In the genomic region with DNA sequence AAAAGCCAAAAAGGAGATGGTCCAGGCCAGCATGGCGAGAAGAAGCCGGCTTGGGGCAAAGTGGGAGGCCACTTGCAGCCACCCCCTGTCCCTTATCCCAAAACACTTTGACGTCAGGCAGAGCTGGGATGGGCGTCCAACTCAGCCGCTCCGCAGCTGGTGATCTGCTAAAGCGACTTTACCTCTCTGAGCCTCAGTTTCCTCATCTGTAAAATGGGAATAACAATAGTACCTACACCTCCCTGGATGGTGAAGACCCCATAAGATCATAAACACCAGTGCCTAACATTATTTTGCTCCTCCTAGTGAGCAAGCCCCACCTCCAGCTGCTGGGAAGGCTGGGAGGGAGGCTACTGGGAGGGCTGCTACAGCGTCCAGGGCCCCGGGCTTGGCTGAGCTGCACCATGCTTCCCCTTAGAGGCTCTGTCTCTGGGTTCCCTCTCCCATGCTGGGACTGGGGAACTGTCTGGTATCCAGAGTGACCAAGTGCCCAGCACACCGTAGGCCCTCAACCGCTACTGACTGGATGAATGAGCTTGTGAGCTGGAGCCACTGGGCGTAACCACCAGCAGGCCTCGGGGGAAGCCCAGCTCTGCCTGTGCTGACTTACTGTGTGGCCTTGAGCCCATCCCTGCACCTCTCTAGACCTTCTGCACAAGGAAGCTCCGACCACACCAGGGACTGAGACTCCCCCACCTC, we compare ENCODE assay signal across 12 cellular contexts. TPM values are rescaled to one million over a fixed set of nuclear protein-coding genes. Genes with fewer than 3 reads are reported as not detected.
DNase-seq lines count a peak whose midpoint lies in the region; ATAC-seq and TF ChIP-seq lines count a peak whose summit lies in the region.
"Had no signal": no experiment of that assay in that cellular context is flagged by ENCODE, and none has a peak within 500 bp of the region (broad histone marks: within the 10 kb centered on the region; RNA-seq: fewer than 3 reads in every experiment).

No MANE protein-coding gene starts in this region.

- H3K9me3 ChIP-seq in WERI-Rb-1 (ENCODE audit: severe bottlenecking): no peaks in the 10 kb centered on the region
- H3K9me3 ChIP-seq in CD8-positive, alpha-beta T cell (ENCODE audit: low read length): no peaks in the 10 kb centered on the region

- H3K4me3 Mint-ChIP-seq in HFFc6: no peak overlapping the region
- H3K4me3 Mint-ChIP-seq in stimulated activated memory B cell treated with anti-CD40 and anti-IgM and Interleukin-4, amounts not matched to agents 10 μg/mL and 1 μg/mL and 100 μg/mL, for 72 hours: no peak overlapping the region
- no peak overlapping the region for H3K4me3 Mint-ChIP-seq in CD8-positive, alpha-beta T cell
- H3K4me3 Mint-ChIP-seq: stimulated activated naive CD8-positive, alpha-beta T cell treated with anti-CD3 and anti-CD28 coated beads, Interleukin-15, Interleukin-2, amounts not matched to agents 100 ng/mL and 50 ng/mL, for 24 hours had no signal

- no peaks in the 10 kb centered on the region for H3K9me3 Mint-ChIP-seq in HFFc6
- no peaks in the 10 kb centered on the region for H3K9me3 Mint-ChIP-seq in stimulated activated memory B cell treated with anti-CD40 and anti-IgM and Interleukin-4, amounts not matched to agents 10 μg/mL and 1 μg/mL and 100 μg/mL, for 72 hours
- H3K9me3 Mint-ChIP-seq in CD8-positive, alpha-beta T cell: no peaks in the 10 kb centered on the region
- H3K9me3 Mint-ChIP-seq: stimulated activated naive CD8-positive, alpha-beta T cell treated with anti-CD3 and anti-CD28 coated beads, Interleukin-15, Interleukin-2, amounts not matched to agents 100 ng/mL and 50 ng/mL, for 24 hours had no signal

- H3K27me3 Mint-ChIP-seq in HFFc6 (ENCODE audit: insufficient read depth): peaks cover 3% of the 10 kb centered on the region; the same call in 1 of the 2 replicates
- H3K27me3 Mint-ChIP-seq in stimulated activated memory B cell treated with anti-CD40 and anti-IgM and Interleukin-4, amounts not matched to agents 10 μg/mL and 1 μg/mL and 100 μg/mL, for 72 hours: no peaks in the 10 kb centered on the region
- H3K27me3 Mint-ChIP-seq in CD8-positive, alpha-beta T cell (ENCODE audit: low read depth): no peaks in the 10 kb centered on the region
- H3K27me3 Mint-ChIP-seq: stimulated activated naive CD8-positive, alpha-beta T cell treated with anti-CD3 and anti-CD28 coated beads, Interleukin-15, Interleukin-2, amounts not matched to agents 100 ng/mL and 50 ng/mL, for 24 hours had no signal

- no peaks in the 10 kb centered on the region for H3K36me3 ChIP-seq in WERI-Rb-1
- H3K36me3 ChIP-seq in CD8-positive, alpha-beta T cell (ENCODE audit: insufficient read depth, low read length): no peaks in the 10 kb centered on the region

- H3K4me1 ChIP-seq in CD8-positive, alpha-beta T cell (ENCODE audit: insufficient read depth, low read length): peaks cover 64% of the 10 kb centered on the region

- no peaks in the 10 kb centered on the region for H3K27me3 ChIP-seq in WERI-Rb-1 (ENCODE audit: insufficient read depth, low read depth, severe bottlenecking)
- H3K27me3 ChIP-seq in CD8-positive, alpha-beta T cell (ENCODE audit: insufficient read depth, low read length): no peaks in the 10 kb centered on the region

- H3K4me3 ChIP-seq in WERI-Rb-1 (ENCODE audit: low read depth, low read length): peak overlapping the region; percentile 7; the same call in 1 of the 2 replicates
- no peak overlapping the region for H3K4me3 ChIP-seq in CD8-positive, alpha-beta T cell (ENCODE audit: low read depth, low read length)
- H3K4me3 ChIP-seq: SK-N-MC had no signal

- TF ChIP-seq CTCF in HFFc6 (IDR thresholded peaks at IDR 0.05): no peak
- TF ChIP-seq CTCF in WERI-Rb-1 (IDR thresholded peaks at IDR 0.05; ENCODE audit: low read depth, low read length): no peak
- no peak for TF ChIP-seq CTCF in CD8-positive, alpha-beta T cell (IDR thresholded peaks at IDR 0.05)

- DNase-seq in HFFc6 (no peak), WERI-Rb-1 (peak; percentile 86), iris pigment epithelial cell (ENCODE audit: low read depth) (peak; percentile 32), inferior parietal cortex (ENCODE audit: extremely low spot score) (no peak), NCI-H1105 (lab: John Stamatoyannopoulos, UW) (no peak)
- no peak for DNase-seq in CD8-positive, alpha-beta T cell
- DNase-seq: activated CD4-positive, alpha-beta T cell treated with anti-CD3 and anti-CD28 coated beads for 48 hours; NCI-H526; stimulated activated CD4-positive, alpha-beta T cell treated with anti-CD3 and anti-CD28 coated beads, Interleukin-2, amount 100 ng/mL, for 48 hours had no signal

- peaks cover 64% of the 10 kb centered on the region for H3K4me1 Mint-ChIP-seq in HFFc6 (ENCODE audit: low read depth)
- peaks cover 37% of the 10 kb centered on the region for H3K4me1 Mint-ChIP-seq in stimulated activated memory B cell treated with anti-CD40 and anti-IgM and Interleukin-4, amounts not matched to agents 10 μg/mL and 1 μg/mL and 100 μg/mL, for 72 hours
- H3K4me1 Mint-ChIP-seq in CD8-positive, alpha-beta T cell (ENCODE audit: low read depth): peaks cover 69% of the 10 kb centered on the region

- H3K27ac Mint-ChIP-seq in HFFc6: peak overlapping the region; percentile 61
- no peak overlapping the region for H3K27ac Mint-ChIP-seq in stimulated activated memory B cell treated with anti-CD40 and anti-IgM and Interleukin-4, amounts not matched to agents 10 μg/mL and 1 μg/mL and 100 μg/mL, for 72 hours
- no peak overlapping the region for H3K27ac Mint-ChIP-seq in CD8-positive, alpha-beta T cell
- H3K27ac Mint-ChIP-seq: stimulated activated naive CD8-positive, alpha-beta T cell treated with anti-CD3 and anti-CD28 coated beads, Interleukin-15, Interleukin-2, amounts not matched to agents 100 ng/mL and 50 ng/mL, for 24 hours had no signal

- CTCF ChIA-PET in CD8-positive, alpha-beta T cell (lab: Charles Lee): interaction anchor here (0.6 to 1.3 kb wide), 4 partner anchors 11 to 34 kb away, joined by 3 to 6 read pairs (median 4); no protein-coding TSS in a partner anchor

- H3K36me3 Mint-ChIP-seq in HFFc6 (ENCODE audit: low read depth): no peaks in the 10 kb centered on the region
- no peaks in the 10 kb centered on the region for H3K36me3 Mint-ChIP-seq in stimulated activated memory B cell treated with anti-CD40 and anti-IgM and Interleukin-4, amounts not matched to agents 10 μg/mL and 1 μg/mL and 100 μg/mL, for 72 hours
- peaks cover 2% of the 10 kb centered on the region for H3K36me3 Mint-ChIP-seq in CD8-positive, alpha-beta T cell

- ATAC-seq in stimulated activated memory B cell treated with anti-CD40 and anti-IgM and Interleukin-4, amounts not matched to agents 10 μg/mL and 1 μg/mL and 100 μg/mL, for 72 hours: peak; percentile 36
- no peak for ATAC-seq in CD8-positive, alpha-beta T cell

- H3K27ac ChIP-seq in WERI-Rb-1: peak overlapping the region; percentile 91
- no peak overlapping the region for H3K27ac ChIP-seq in CD8-positive, alpha-beta T cell (ENCODE audit: low read depth, low read length)
- H3K27ac ChIP-seq: SK-N-MC had no signal

- POLR2A ChIA-PET in CD8-positive, alpha-beta T cell (lab: Charles Lee): interaction anchor here (0.8 to 0.9 kb wide), 2 partner anchors 14 to 18 kb away, joined by 3 read pairs; a partner anchor contains a TSS

- intact Hi-C loops in CD8-positive, alpha-beta T cell (cut with DNase I, micrococcal nuclease): no loop called here

RNA-seq across cellular contexts. Expression of a gene that starts 18.3 kb away (rescaled TPM):
- 10 to 100 TPM; 19.9 to 28.9 (median 21.0) TPM for total RNA-seq in HFFc6 (2021; fragmentation: NEBNext Ultra II Directional; extraction: Animal tissue kit (Norgen Biotek cat#: 25700))
- total RNA-seq in CD8-positive, alpha-beta T cell: 100 to 1,000 TPM in 1 of 2 experiments, 10 to 100 TPM in 1; 92.6 to 107 TPM

RNA-seq across cellular contexts. Expression of a gene that starts 35.8 kb away (rescaled TPM):
- total RNA-seq in HFFc6 (2021; fragmentation: NEBNext Ultra II Directional; extraction: Animal tissue kit (Norgen Biotek cat#: 25700)): 10 to 100 TPM; 18.3 to 24.1 (median 20.2) TPM
- total RNA-seq in CD8-positive, alpha-beta T cell: 1 to 10 TPM; 1.0 to 1.3 TPM

Comparison
In these comparisons a context has a peak if more than half of its experiments do, and no peak if none do; other contexts are left out.
1. DNase-seq: peak in WERI-Rb-1 (single experiment) and iris pigment epithelial cell (single experiment); none in HFFc6 (single experiment), inferior parietal cortex (single experiment), CD8-positive, alpha-beta T cell (0 of 7) and NCI-H1105 (single experiment).
2. RNA of a gene that starts 35.8 kb away (total RNA-seq): 18.3 to 24.1 TPM in HFFc6; 1.0 to 1.3 TPM in CD8-positive, alpha-beta T cell; every median in the first group is over 4 times any median in the second.